ENCODE assay signal across 8 cellular contexts in genomic region chr6:39934060-39934757, GRCh38. TPM values are rescaled to one million over a fixed set of nuclear protein-coding genes. Genes with fewer than 3 reads are reported as not detected.
DNase-seq lines count a peak whose midpoint lies in the region; ATAC-seq, FAIRE-seq and TF ChIP-seq lines count a peak whose summit lies in the region.

TSS of gene MOCS1 (minus strand) at chr6:39934462. CDS start at chr6:39934417, 45 bp downstream.

- TF ChIP-seq CTCF in K562 (IDR thresholded peaks at IDR 0.05 in 2 of 3, conservative IDR thresholded peaks at IDR 0.05 in 1 of 3; ENCODE audit: insufficient read depth in 2 of 3, low read depth in 1 of 3, low read length in 3 of 3) (no peak), hepatocyte (IDR thresholded peaks at IDR 0.05; ENCODE audit: poor library complexity) (no peak)

- no peaks in the 10 kb centered on the region for H3K36me3 ChIP-seq in K562 (ENCODE audit: control insufficient read depth, insufficient read depth, low read length)
- H3K36me3 ChIP-seq in hepatocyte (replicated peaks; ENCODE audit: insufficient read depth, low read depth), result no peaks in the 10 kb centered on the region

- FAIRE-seq in K562 (lab: Jason Lieb, UNC) (peak; percentile 49), urothelium cell line (lab: Jason Lieb, UNC) (peak; percentile 72)

- BruUV-seq in K562 (replicated peaks; lab: Mats Ljungman, UMichigan), result no TSS peak

- TF ChIP-seq EP300 in K562 (IDR thresholded peaks at IDR 0.05; ENCODE audit: low read length), result no peak

- H3K4me1 ChIP-seq in K562 (replicated peaks in 1 of 2; ENCODE audit: control insufficient read depth in 2 of 2, insufficient read depth in 2 of 2, low read length in 2 of 2), result peaks cover 8 to 17% of the 10 kb centered on the region in 2 experiments; a peak in 4 of 5 replicates
- H3K4me1 ChIP-seq in hepatocyte (ENCODE audit: insufficient read depth), result peaks cover 11% of the 10 kb centered on the region

- peak within 1 kb of the TSS; percentile 78 for H3K4me2 ChIP-seq in K562 (ENCODE audit: insufficient read depth, low read length)
- H3K4me2 ChIP-seq in hepatocyte, result peak within 1 kb of the TSS; percentile 94

- CTCF ChIA-PET in K562 (lab: Yijun Ruan, JAX; ENCODE audit: low intra/inter-chr PET ratio), result no interaction called here

- H3K27me3 ChIP-seq in K562 (ENCODE audit: control insufficient read depth in 2 of 2, insufficient read depth in 2 of 2, low read length in 2 of 2) (peaks cover 0 to 8% of the 10 kb centered on the region in 2 experiments; a peak in 1 of 5 replicates), hepatocyte (no peaks in the 10 kb centered on the region)

- H3K9me3 ChIP-seq in K562 (replicated peaks; ENCODE audit: control insufficient read depth, insufficient read depth, low read depth, low read length), result no peaks in the 10 kb centered on the region
- no peaks in the 10 kb centered on the region for H3K9me3 ChIP-seq in hepatocyte (ENCODE audit: low read depth)

- H3K9me1 ChIP-seq in K562 (ENCODE audit: control insufficient read depth, insufficient read depth, low read length), result no peaks in the 10 kb centered on the region

- TF ChIP-seq POLR2A in K562 (conservative IDR thresholded peaks at IDR 0.05), result peak; percentile 58; the same call in 1 of the 2 replicates

- no peak for DNase-seq in activated CD4-positive, CD25-positive, alpha-beta regulatory T cell (lab: John Stamatoyannopoulos, UW)
- DNase-seq in SK-MEL-5 (ENCODE audit: low read depth, low spot score) (peak; percentile 68), K562 (ENCODE audit: extremely low read depth in 1 of 4, low spot score in 3 of 4) (peak; percentile 85 to 94 (median 92)), hepatocyte (ENCODE audit: low spot score) (peak; percentile 83), posterior vena cava (ENCODE audit: low spot score) (peak; percentile 93), urothelium cell line (ENCODE audit: low spot score) (peak; percentile 91)

- H4K20me1 ChIP-seq in K562 (replicated peaks; ENCODE audit: control insufficient read depth, insufficient read depth, low read length) (no peaks in the 10 kb centered on the region), hepatocyte (ENCODE audit: insufficient read depth, poor library complexity, severe bottlenecking) (no peaks in the 10 kb centered on the region)

- H3K9ac ChIP-seq in K562 (ENCODE audit: insufficient read depth in 1 of 2, low read depth in 2 of 2, low read length in 2 of 2), result peak within 1 kb of the TSS; percentile 49 to 91; a peak in 3 of 4 replicates

- TF ChIP-seq RAD21 in K562 (CRISPR knock-in tag; conservative IDR thresholded peaks at IDR 0.05 in 1 of 2, IDR thresholded peaks at IDR 0.05 in 1 of 2), result no peak

- no peaks in the 10 kb centered on the region for H3K79me2 ChIP-seq in K562 (ENCODE audit: control insufficient read depth, insufficient read depth, low read length)
- H3K79me2 ChIP-seq in hepatocyte, result peaks cover 14% of the 10 kb centered on the region

- peak; percentile 40 to 54 for ATAC-seq in activated CD4-positive, CD25-positive, alpha-beta regulatory T cell treated with anti-CD3 and anti-CD28 coated beads, Interleukin-2, amount 50 U/mL, for 24 hours
- ATAC-seq in K562, result peak; percentile 98
- no peak for ATAC-seq in HG03025 (IDR thresholded peaks at IDR 0.05; ENCODE audit: low FRiP score, unreplicated experiment)

- 1% methylated on average over 45 of the region's 50 CpGs for WGBS in K562 (ENCODE audit: insufficient coverage, low coverage, missing lambda C conversion rate)
- WGBS in hepatocyte (ENCODE audit: low lambda C conversion rate, missing lambda C conversion rate), result 2% methylated on average over 48 of the region's 50 CpGs

- H2AFZ ChIP-seq in K562 (ENCODE audit: low read depth, low read length) (peak within 1 kb of the TSS; percentile 84), hepatocyte (peak within 1 kb of the TSS; percentile 93)

- no peaks in the 10 kb centered on the region for H3K9me2 ChIP-seq in hepatocyte (replicated peaks; ENCODE audit: insufficient read depth)

- POLR2A ChIA-PET in K562 (lab: Yijun Ruan, JAX), result interaction anchor here (0.6 to 1.3 kb wide), 6 partner anchors 9 to 1762 kb away, joined by 3 read pairs; no protein-coding TSS in a partner anchor

- in situ Hi-C loops in SK-MEL-5 (cut with HindIII; ENCODE audit: low pct_unique_long_range_greater_than_20kb, low sequenced_read_pairs) (no loop called here), K562 (cut with MboI) (no loop called here)

- H3K27ac ChIP-seq in K562 (ENCODE audit: extremely low read depth, low read depth, low read length) (no peak within 1 kb of the TSS), hepatocyte (no peak within 1 kb of the TSS)

- intact Hi-C loops in K562 (cut with micrococcal nuclease), result no loop called here
- intact Hi-C loops in posterior vena cava (cut with DNase I), result no loop called here

- H3K4me3 ChIP-seq in K562 (peak within 1 kb of the TSS; percentile 58), hepatocyte (peak within 1 kb of the TSS; percentile 78)

TF ChIP-seq in K562, 482 proteins besides CTCF, POLR2A, EP300 and RAD21 (continues in another document):
- no peak for TF ChIP-seq FUS (optimal IDR thresholded peaks at IDR 0.05; ENCODE audit: low read depth, low read length)
- no peak for TF ChIP-seq PURB (CRISPR knock-in tag; IDR thresholded peaks at IDR 0.05; ENCODE audit: low read depth)
- TF ChIP-seq ATF7 (IDR thresholded peaks at IDR 0.05), result peak; percentile 35; the same call in 1 of the 2 replicates

RNA-seq across cellular contexts. Expression of gene MOCS1, which starts in this region (rescaled TPM):
- total RNA-seq in SK-MEL-5 (2014; rRNA removed; shearing (Covaris generic)), result 11.3 and 12.9 TPM in 2 replicates
- 13.8 and 19.9 TPM in 2 replicates for polyA plus RNA-seq in SK-MEL-5 (2015; cell fraction: cytosol; rRNA removed)
- polyA plus RNA-seq in SK-MEL-5 (2015; cell fraction: nucleus; rRNA removed), result 7.4 and 8.8 TPM in 2 replicates
- total RNA-seq in K562 (2011; cell fraction: chromatin; rRNA removed; ENCODE audit: low replicate concordance), result 1.1 and 2.6 TPM in 2 replicates
- total RNA-seq in K562 (2011; cell fraction: nucleolus; rRNA removed), result 1.7 and 2.0 TPM in 2 replicates
- 1.5 and 1.6 TPM in 2 replicates for total RNA-seq in K562 (2011; cell fraction: nucleoplasm; rRNA removed)
- 12.5 and 14.1 TPM in 2 replicates for total RNA-seq in K562 (2014; rRNA removed)
- total RNA-seq in K562 (2014; rRNA removed; fragmentation: Illumina TruSeq; extraction: Trizol), result 4.7 and 6.0 TPM in 2 replicates
- 10.7 and 12.0 TPM in 2 replicates for total RNA-seq in K562 (2015; rRNA removed; fragmentation: Illumina TruSeq; extraction: Trizol)
- 12.7 and 15.3 TPM in 2 replicates for total RNA-seq in K562 (2021)
- 0.47 and 1.0 TPM in 2 replicates for polyA plus RNA-seq in K562 (2011; rRNA removed)
- 0.65 and 1.7 TPM in 2 replicates for polyA plus RNA-seq in K562 (2011; cell fraction: cytosol; rRNA removed)
- 0.55 and 2.0 TPM in 2 replicates for polyA plus RNA-seq in K562 (2011; cell fraction: nucleus; rRNA removed)
- 11.4 and 35.7 TPM in 2 replicates for polyA plus RNA-seq in K562 (2012)
- 10.0 and 10.9 TPM in 2 replicates for polyA plus RNA-seq in K562 (2014; fragmentation: Illumina TruSeq; extraction: Trizol)
- under 1 TPM; 0.69 to 0.95 TPM for polyA plus RNA-seq in K562 (2014; fragmentation: Nextera tagmentation; extraction: Ambion mirVana)
- polyA plus RNA-seq in K562 (2014; rRNA removed), result 8.7 and 9.6 TPM in 2 replicates
- polyA minus RNA-seq in K562 (2011; rRNA and poly(A)+ RNA removed), result 0.54 and 1.2 TPM in 2 replicates
- polyA minus RNA-seq in K562 (2011; cell fraction: cytosol; rRNA and poly(A)+ RNA removed), result 2.2 TPM in 1 of 2 replicates, not detected in the other
- 0.67 and 1.5 TPM in 2 replicates for polyA minus RNA-seq in K562 (2011; cell fraction: nucleus; rRNA and poly(A)+ RNA removed)
- 10.6 and 10.7 TPM in 2 replicates for total RNA-seq in hepatocyte
- 13.4 and 14.5 TPM in 2 replicates for polyA plus RNA-seq in hepatocyte
- 10 to 100 TPM; 18.3 to 27.3 TPM for total RNA-seq in posterior vena cava

Comparison
In these comparisons a context has a peak if more than half of its experiments do, and no peak if none do; other contexts are left out.
1. DNase-seq: peak in SK-MEL-5 (single experiment), K562 (4 of 4), hepatocyte (single experiment), posterior vena cava (single experiment) and urothelium cell line (single experiment); none in activated CD4-positive, CD25-positive, alpha-beta regulatory T cell (0 of 4).